1 cellular context compared by ENCODE assay signal in genomic region chr1:231337043-231337471, GRCh38.
A peak's percentile ranks its signal among the peaks of the same experiment; 100 is the strongest.
TF ChIP-seq lines count a peak whose summit lies in the region.

No MANE protein-coding gene starts in this region.

TF ChIP-seq in HepG2, 621 proteins besides CTCF, POLR2A, EP300 and RAD21 (continued from another document):
- TF ChIP-seq POGK (CRISPR knock-in tag; conservative IDR thresholded peaks at IDR 0.05) (0 out of 2 replicates have a peak, but pooled peaks have one; percentile 16), NFIB (CRISPR knock-in tag; IDR thresholded peaks at IDR 0.05; ENCODE audit: borderline replicate concordance) (peak; percentile 88; the same call in 1 of the 2 replicates), ZNF615 (CRISPR knock-in tag; IDR thresholded peaks at IDR 0.05; ENCODE audit: borderline replicate concordance) (peak; percentile 44; the same call in 1 of the 2 replicates), KAT7 (CRISPR knock-in tag; IDR thresholded peaks at IDR 0.05; ENCODE audit: borderline replicate concordance) (peak; percentile 55), NFYB (CRISPR knock-in tag; IDR thresholded peaks at IDR 0.05) (no peak), KDM5A (IDR thresholded peaks at IDR 0.05; ENCODE audit: borderline replicate concordance, low read length) (peak; percentile 21; the same call in 1 of the 2 replicates), ZZZ3 (CRISPR knock-in tag; IDR thresholded peaks at IDR 0.05; ENCODE audit: borderline replicate concordance) (no peak), NR2F1 (CRISPR knock-in tag; IDR thresholded peaks at IDR 0.05) (no peak), MEIS2 (CRISPR knock-in tag; IDR thresholded peaks at IDR 0.05) (0 out of 2 replicates have a peak, but pooled peaks have one; percentile 1), ESRRA (CRISPR knock-in tag; IDR thresholded peaks at IDR 0.05; ENCODE audit: low read depth) (0 out of 2 replicates have a peak, but pooled peaks have one; percentile 37), PTBP1 (IDR thresholded peaks at IDR 0.05; ENCODE audit: low read depth, low read length, poor library complexity, severe bottlenecking) (peak; percentile 39), REL (CRISPR knock-in tag; conservative IDR thresholded peaks at IDR 0.05) (0 out of 2 replicates have a peak, but pooled peaks have one; percentile 47), ZNF276 (CRISPR knock-in tag; IDR thresholded peaks at IDR 0.05; ENCODE audit: low read depth) (0 out of 2 replicates have a peak, but pooled peaks have one; percentile 48), EED (CRISPR knock-in tag; IDR thresholded peaks at IDR 0.05) (0 out of 2 replicates have a peak, but pooled peaks have one; percentile 0)
